16 cellular contexts compared by ENCODE assay signal in genomic region chr17:42521666-42522262, GRCh38. TPM values are rescaled to one million over a fixed set of nuclear protein-coding genes. Genes with fewer than 3 reads are reported as not detected.
DNase-seq lines count a peak whose midpoint lies in the region; ATAC-seq and TF ChIP-seq lines count a peak whose summit lies in the region.
"Had no signal": no experiment of that assay in that cellular context is flagged by ENCODE, and none has a peak within 500 bp of the region (broad histone marks: within the 10 kb centered on the region; RNA-seq: fewer than 3 reads in every experiment).

No MANE protein-coding gene starts in this region.

- H3K4me3 Mint-ChIP-seq in GM23338, result no peak overlapping the region
- H3K4me3 Mint-ChIP-seq: activated T-helper 17 cell treated with anti-CD3 and anti-CD28 coated beads, Interleukin-2, amount 50 U/mL, for 72 hours had no signal

- H3K79me2 ChIP-seq in GM23338 (replicated peaks; ENCODE audit: insufficient read depth), result no peaks in the 10 kb centered on the region

- H3K9ac ChIP-seq in duodenal mucosa (ENCODE audit: low read depth in 1 of 2, low read length in 2 of 2) (no peak overlapping the region), mucosa of rectum (ENCODE audit: low read depth in 1 of 2, low read length in 2 of 2) (peak overlapping the region in 1 of 2 donors; percentile 70)

- H3K27ac Mint-ChIP-seq in GM23338, result no peak overlapping the region
- H3K27ac Mint-ChIP-seq: activated T-helper 17 cell treated with anti-CD3 and anti-CD28 coated beads, Interleukin-2, amount 50 U/mL, for 72 hours; CD4-positive, CD25-positive, alpha-beta regulatory T cell had no signal

- H3K9me2 ChIP-seq in GM23338 (ENCODE audit: insufficient read depth), result no peaks in the 10 kb centered on the region

- H3K9me3 Mint-ChIP-seq in GM23338, result no peaks in the 10 kb centered on the region
- H3K9me3 Mint-ChIP-seq: activated T-helper 17 cell treated with anti-CD3 and anti-CD28 coated beads, Interleukin-2, amount 50 U/mL, for 72 hours; CD4-positive, CD25-positive, alpha-beta regulatory T cell had no signal

- no peak overlapping the region for H3K4me2 ChIP-seq in GM23338

- peaks cover 7 to 12% of the 10 kb centered on the region in 2 donors for H3K36me3 ChIP-seq in duodenal mucosa (ENCODE audit: control insufficient read depth in 1 of 2, insufficient read depth in 2 of 2, low read length in 2 of 2)
- peaks cover 8 to 13% of the 10 kb centered on the region in 2 donors for H3K36me3 ChIP-seq in mucosa of rectum (ENCODE audit: control insufficient read depth in 2 of 2, insufficient read depth in 2 of 2, low read length in 2 of 2)
- no peaks in the 10 kb centered on the region for H3K36me3 ChIP-seq in GM23338 (ENCODE audit: insufficient read depth)

- peaks cover 45 to 60% of the 10 kb centered on the region in 2 donors for H3K4me1 ChIP-seq in duodenal mucosa (ENCODE audit: control insufficient read depth in 1 of 2, insufficient read depth in 2 of 2, low read length in 2 of 2)
- peaks cover 47 to 54% of the 10 kb centered on the region in 2 donors for H3K4me1 ChIP-seq in mucosa of rectum (ENCODE audit: control insufficient read depth in 2 of 2, insufficient read depth in 2 of 2, low read length in 2 of 2)
- H3K4me1 ChIP-seq in GM23338 (ENCODE audit: insufficient read depth), result peaks cover 23% of the 10 kb centered on the region

- peaks cover 44% of the 10 kb centered on the region for H3K4me1 Mint-ChIP-seq in GM23338
- H3K4me1 Mint-ChIP-seq: activated T-helper 17 cell treated with anti-CD3 and anti-CD28 coated beads, Interleukin-2, amount 50 U/mL, for 72 hours had no signal

- H3K27ac ChIP-seq in duodenal mucosa (ENCODE audit: low read depth, low read length) (peak overlapping the region; percentile 82), mucosa of rectum (ENCODE audit: low read depth in 2 of 2, low read length in 2 of 2) (peak overlapping the region; percentile 92 to 95), temporal lobe (ENCODE audit: low read depth, low read length) (peak overlapping the region; percentile 92), GM23338 (ENCODE audit: low read depth) (no peak overlapping the region)
- H3K27ac ChIP-seq: WERI-Rb-1 had no signal

- peaks cover 15% of the 10 kb centered on the region for H3F3A ChIP-seq in GM23338 (replicated peaks; ENCODE audit: low read depth)

- ATAC-seq in GM23338 (no peak), GM19455 (IDR thresholded peaks at IDR 0.05; ENCODE audit: unreplicated experiment) (no peak)

- H4K20me1 ChIP-seq in GM23338 (replicated peaks; ENCODE audit: insufficient read depth), result peaks cover 14% of the 10 kb centered on the region

- no peaks in the 10 kb centered on the region for H3K9me3 ChIP-seq in duodenal mucosa (ENCODE audit: control insufficient read depth in 1 of 2, low read length in 2 of 2)
- H3K9me3 ChIP-seq in mucosa of rectum (ENCODE audit: control insufficient read depth in 2 of 2, low read length in 2 of 2), result no peaks in the 10 kb centered on the region
- H3K9me3 ChIP-seq: MG63 had no signal

- DNase-seq in M059J (ENCODE audit: low read depth) (peak; percentile 20), GM23338 (ENCODE audit: low spot score) (no peak), A172 (ENCODE audit: low spot score) (no peak), NCI-H187 treated with DMSO at 0.1 percent for 48 hours (lab: John Stamatoyannopoulos, UW) (no peak)
- DNase-seq: CD4-positive, CD25-positive, alpha-beta regulatory T cell; hippocampal formation; MG63; NCI-H446 treated with DMSO at 0.1 percent for 48 hours; SHP77 treated with DMSO at 0.1 percent for 48 hours; stimulated activated CD4-positive, alpha-beta T cell treated with anti-CD3 and anti-CD28 coated beads, Interleukin-15, amount 100 ng/mL, for 24 hours; WERI-Rb-1 had no signal

- H3K27me3 Mint-ChIP-seq in GM23338 (ENCODE audit: insufficient read depth, low read depth, poor library complexity), result peaks cover 29% of the 10 kb centered on the region
- H3K27me3 Mint-ChIP-seq: activated T-helper 17 cell treated with anti-CD3 and anti-CD28 coated beads, Interleukin-2, amount 50 U/mL, for 72 hours; CD4-positive, CD25-positive, alpha-beta regulatory T cell had no signal

- H3K36me3 Mint-ChIP-seq in GM23338 (ENCODE audit: low read depth), result peaks cover 26% of the 10 kb centered on the region

- H2AFZ ChIP-seq in GM23338, result no peak overlapping the region

- TF ChIP-seq CTCF in GM23338 (conservative IDR thresholded peaks at IDR 0.05; ENCODE audit: low read depth in 2 of 2), result no peak

- no peak overlapping the region for H3K4me3 ChIP-seq in duodenal mucosa (ENCODE audit: low read depth in 1 of 2, low read length in 2 of 2)
- H3K4me3 ChIP-seq in mucosa of rectum (ENCODE audit: low read length in 2 of 2), result no peak overlapping the region
- no peak overlapping the region for H3K4me3 ChIP-seq in GM23338
- H3K4me3 ChIP-seq: MG63 had no signal

- H3K27me3 ChIP-seq in duodenal mucosa (ENCODE audit: control insufficient read depth in 1 of 2, insufficient read depth in 2 of 2, low read length in 2 of 2), result no peaks in the 10 kb centered on the region
- H3K27me3 ChIP-seq in mucosa of rectum (ENCODE audit: control insufficient read depth in 2 of 2, insufficient read depth in 2 of 2, low read length in 2 of 2), result no peaks in the 10 kb centered on the region
- no peaks in the 10 kb centered on the region for H3K27me3 ChIP-seq in GM23338 (ENCODE audit: insufficient read depth)
- H3K27me3 ChIP-seq: MG63 had no signal

TF ChIP-seq in GM23338, 12 proteins besides CTCF, POLR2A, EP300 and RAD21 (continues in another document):
- no peak for TF ChIP-seq CREB1 (CRISPR knock-in tag; IDR thresholded peaks at IDR 0.05; ENCODE audit: low read depth)

RNA-seq across cellular contexts. Expression of gene NAGLU, which starts 14.3 kb away (rescaled TPM):
- total RNA-seq in M059J (2014; rRNA removed; shearing (Covaris generic)), result 19.3 and 27.8 TPM in 2 replicates
- 8.1 TPM for total RNA-seq in temporal lobe
- 21.9 and 31.2 TPM in 2 replicates for total RNA-seq in GM23338 (2014; rRNA removed; shearing (Covaris generic))
- 12.0 and 13.0 TPM in 2 replicates for polyA plus RNA-seq in GM23338 (2016; fragmentation: Nextera tagmentation; extraction: Ambion mirVana)
- 79.2 and 80.1 TPM in 2 replicates for total RNA-seq in A172 (2014; rRNA removed; shearing (Covaris generic))

RNA-seq across cellular contexts. Expression of gene HSD17B1, which starts 31.0 kb away (rescaled TPM):
- total RNA-seq in M059J (2014; rRNA removed; shearing (Covaris generic)), result 0.54 TPM in 1 of 2 replicates, not detected in the other
- 0.98 TPM for total RNA-seq in temporal lobe
- 0.97 and 1.7 TPM in 2 replicates for total RNA-seq in GM23338 (2014; rRNA removed; shearing (Covaris generic))
- 1.7 and 1.8 TPM in 2 replicates for polyA plus RNA-seq in GM23338 (2016; fragmentation: Nextera tagmentation; extraction: Ambion mirVana)
- 1.3 and 1.6 TPM in 2 replicates for total RNA-seq in A172 (2014; rRNA removed; shearing (Covaris generic))

RNA-seq across cellular contexts. Expression of gene COASY, which starts 40.2 kb away (rescaled TPM):
- total RNA-seq in M059J (2014; rRNA removed; shearing (Covaris generic)), result 31.3 and 33.0 TPM in 2 replicates
- total RNA-seq in temporal lobe, result 7.1 TPM
- 60.1 and 62.0 TPM in 2 replicates for total RNA-seq in GM23338 (2014; rRNA removed; shearing (Covaris generic))
- polyA plus RNA-seq in GM23338 (2016; fragmentation: Nextera tagmentation; extraction: Ambion mirVana), result 72.1 and 77.5 TPM in 2 replicates
- total RNA-seq in A172 (2014; rRNA removed; shearing (Covaris generic)), result 53.9 and 63.6 TPM in 2 replicates

RNA-seq across cellular contexts. Expression of gene MLX, which starts 45.1 kb away (rescaled TPM):
- total RNA-seq in M059J (2014; rRNA removed; shearing (Covaris generic)), result 39.1 and 42.6 TPM in 2 replicates
- total RNA-seq in temporal lobe, result 14.8 TPM
- total RNA-seq in GM23338 (2014; rRNA removed; shearing (Covaris generic)), result 23.3 and 34.1 TPM in 2 replicates
- polyA plus RNA-seq in GM23338 (2016; fragmentation: Nextera tagmentation; extraction: Ambion mirVana), result 28.8 and 33.2 TPM in 2 replicates
- total RNA-seq in A172 (2014; rRNA removed; shearing (Covaris generic)), result 47.1 and 52.9 TPM in 2 replicates

RNA-seq across cellular contexts. Expression of gene PSMC3IP, which starts 55.8 kb away (rescaled TPM):
- total RNA-seq in M059J (2014; rRNA removed; shearing (Covaris generic)), result 16.0 and 23.2 TPM in 2 replicates
- 3.7 TPM for total RNA-seq in temporal lobe
- total RNA-seq in GM23338 (2014; rRNA removed; shearing (Covaris generic)), result 14.7 and 18.5 TPM in 2 replicates
- polyA plus RNA-seq in GM23338 (2016; fragmentation: Nextera tagmentation; extraction: Ambion mirVana), result 29.5 and 32.7 TPM in 2 replicates
- 21.4 and 29.9 TPM in 2 replicates for total RNA-seq in A172 (2014; rRNA removed; shearing (Covaris generic))
